9 cellular contexts compared by ENCODE assay signal in genomic region chr10:32317795-32318194, GRCh38. TPM values are rescaled to one million over a fixed set of nuclear protein-coding genes. Genes with fewer than 3 reads are reported as not detected.
A peak's percentile ranks its signal among the peaks of the same experiment; 100 is the strongest.
DNase-seq lines count a peak whose midpoint lies in the region; ATAC-seq lines count a peak whose summit lies in the region.
"Had no signal": no experiment of that assay in that cellular context is flagged by ENCODE, and none has a peak within 500 bp of the region (broad histone marks: within the 10 kb centered on the region; RNA-seq: fewer than 3 reads in every experiment).

No MANE protein-coding gene starts in this region.

- peak in 2 of 5 donors; percentile 4 to 18 for DNase-seq in CD8-positive, alpha-beta memory T cell
- DNase-seq in central memory CD8-positive, alpha-beta T cell (ENCODE audit: low spot score in 2 of 2): no peak
- no peak for DNase-seq in right cardiac atrium
- DNase-seq in stimulated activated naive CD4-positive, alpha-beta T cell treated with Interleukin-2 at 50 U/mL for 16 hours (lab: John Stamatoyannopoulos, UW): no peak
- DNase-seq in NCI-H2171 treated with DMSO at 0.1 percent for 48 hours (lab: John Stamatoyannopoulos, UW): no peak
- no peak for DNase-seq in hepatic stellate cell (ENCODE audit: low spot score)
- DNase-seq: NCI-H524 had no signal

- H3K9me3 Mint-ChIP-seq in CD8-positive, alpha-beta memory T cell: no peaks in the 10 kb centered on the region
- H3K9me3 Mint-ChIP-seq in central memory CD8-positive, alpha-beta T cell: no peaks in the 10 kb centered on the region

- H3K4me3 ChIP-seq in CD8-positive, alpha-beta memory T cell (ENCODE audit: low read length): peak overlapping the region; percentile 8
- no peak overlapping the region for H3K4me3 ChIP-seq in right cardiac atrium (ENCODE audit: low read length)

- intact Hi-C loops in right cardiac atrium (cut with DNase I): no loop called here

- H3K4me3 Mint-ChIP-seq in CD8-positive, alpha-beta memory T cell: peak overlapping the region in 6 of 7 donors; percentile 18 to 67 (median 36)
- peak overlapping the region; percentile 56 for H3K4me3 Mint-ChIP-seq in central memory CD8-positive, alpha-beta T cell

- H3K27ac Mint-ChIP-seq in CD8-positive, alpha-beta memory T cell: peak overlapping the region; percentile 5 to 89 (median 75)
- peak overlapping the region; percentile 86 for H3K27ac Mint-ChIP-seq in central memory CD8-positive, alpha-beta T cell (ENCODE audit: low read depth)

- no peaks in the 10 kb centered on the region for H3K36me3 ChIP-seq in CD8-positive, alpha-beta memory T cell (ENCODE audit: insufficient read depth, low read length)

- peaks cover 5 to 27% (median 7%) of the 10 kb centered on the region in 3 donors for H3K36me3 Mint-ChIP-seq in CD8-positive, alpha-beta memory T cell
- peaks cover 13% of the 10 kb centered on the region for H3K36me3 Mint-ChIP-seq in central memory CD8-positive, alpha-beta T cell (ENCODE audit: insufficient read depth)

- H3K27me3 Mint-ChIP-seq in CD8-positive, alpha-beta memory T cell: no peaks in the 10 kb centered on the region
- H3K27me3 Mint-ChIP-seq in central memory CD8-positive, alpha-beta T cell: no peaks in the 10 kb centered on the region

- H3K4me1 ChIP-seq in CD8-positive, alpha-beta memory T cell (ENCODE audit: insufficient read depth, low read length): peaks cover 76% of the 10 kb centered on the region
- H3K4me1 ChIP-seq in right cardiac atrium (ENCODE audit: control insufficient read depth, insufficient read depth, low read length): peaks cover 15% of the 10 kb centered on the region

- no peak overlapping the region for H3K27ac ChIP-seq in CD8-positive, alpha-beta memory T cell (ENCODE audit: low read depth, low read length)
- H3K27ac ChIP-seq in right cardiac atrium (ENCODE audit: low read length): no peak overlapping the region

- 50% methylated on average over 5 of the region's 5 CpGs for WGBS in right cardiac atrium

- no peaks in the 10 kb centered on the region for H3K9me3 ChIP-seq in CD8-positive, alpha-beta memory T cell (ENCODE audit: low read length)
- H3K9me3 ChIP-seq in right cardiac atrium (ENCODE audit: control insufficient read depth, low read length): no peaks in the 10 kb centered on the region

- H3K27me3 ChIP-seq in CD8-positive, alpha-beta memory T cell (ENCODE audit: insufficient read depth, low read length, poor library complexity, severe bottlenecking): no peaks in the 10 kb centered on the region
- H3K27me3 ChIP-seq in right cardiac atrium (ENCODE audit: control insufficient read depth, insufficient read depth): no peaks in the 10 kb centered on the region

- CTCF ChIA-PET in CD8-positive, alpha-beta memory T cell (lab: Charles Lee): no interaction called here

- peak; percentile 96 for ATAC-seq in GM19395 (IDR thresholded peaks at IDR 0.05; ENCODE audit: unreplicated experiment)
- ATAC-seq in HG03103 (IDR thresholded peaks at IDR 0.05; ENCODE audit: low read depth, unreplicated experiment): peak; percentile 94
- peak; percentile 92 for ATAC-seq in central memory CD8-positive, alpha-beta T cell (replicated peaks; ENCODE audit: extremely low read depth, poor library complexity, severe bottlenecking)
- ATAC-seq in right cardiac atrium: no peak

- POLR2A ChIA-PET in CD8-positive, alpha-beta memory T cell (lab: Charles Lee): interaction anchor here (1.2 kb wide), 1 partner anchor 60 kb away, joined by 4 read pairs; no protein-coding TSS in a partner anchor

- H3K4me1 Mint-ChIP-seq in CD8-positive, alpha-beta memory T cell: peaks cover 80 to 94% (median 90%) of the 10 kb centered on the region in 3 donors
- H3K4me1 Mint-ChIP-seq in central memory CD8-positive, alpha-beta T cell: peaks cover 83% of the 10 kb centered on the region

RNA-seq across cellular contexts. Expression of gene EPC1, which starts 29.2 kb away (rescaled TPM):
- total RNA-seq in CD8-positive, alpha-beta memory T cell: 10 to 100 TPM; 40.9 to 41.3 TPM
- 45.3 TPM for polyA plus RNA-seq in CD8-positive, alpha-beta memory T cell
- 10 to 100 TPM; 21.9 to 24.6 (median 23.8) TPM for total RNA-seq in right cardiac atrium
- 11.5 TPM for polyA plus RNA-seq in right cardiac atrium

Comparison
In these comparisons a context has a peak if more than half of its experiments do, and no peak if none do; other contexts are left out.
1. ATAC-seq: peak in GM19395 (single experiment), HG03103 (single experiment) and central memory CD8-positive, alpha-beta T cell (single experiment); none in right cardiac atrium (0 of 2).